22 cellular contexts compared by ENCODE assay signal in the genomic region with DNA sequence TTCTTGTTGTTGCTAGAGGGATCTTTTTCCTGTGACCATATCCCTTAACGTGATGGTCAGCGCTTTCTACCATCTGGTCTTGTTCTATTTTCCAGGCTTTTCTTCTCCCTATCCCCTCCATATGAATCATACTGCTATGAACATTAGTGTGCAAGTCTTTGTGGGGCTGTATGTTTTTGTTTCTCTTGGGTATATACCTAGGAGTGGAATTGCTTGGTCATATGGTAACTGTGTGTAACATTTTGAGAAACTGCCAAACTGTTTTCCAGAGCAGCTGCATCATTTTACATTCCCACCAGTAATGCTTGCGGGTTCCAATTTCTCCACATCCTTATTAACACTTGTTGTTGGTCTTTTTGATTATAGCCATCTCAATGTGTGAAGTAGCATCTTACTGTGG.
"Had no signal": no experiment of that assay in that cellular context is flagged by ENCODE, and none has a peak within 500 bp of the region (broad histone marks: within the 10 kb centered on the region; RNA-seq: fewer than 3 reads in every experiment).

No MANE protein-coding gene starts in this region.

- H3K9me3 ChIP-seq: esophagus muscularis mucosa, gastrocnemius medialis, heart right ventricle, neutrophil, psoas muscle, spleen, tibial artery, upper lobe of left lung, uterus had no signal

- DNase-seq: effector memory CD8-positive, alpha-beta T cell; gastrocnemius medialis; heart right ventricle; hypothalamus; islet precursor cell; mammary epithelial cell; naive thymus-derived CD4-positive, alpha-beta T cell; psoas muscle; spleen; stimulated activated CD4-positive, alpha-beta T cell treated with anti-CD3 and anti-CD28 coated beads, Interleukin-15, amount 100 ng/mL, for 24 hours; stimulated activated CD4-positive, alpha-beta T cell treated with anti-CD3 and anti-CD28 coated beads, Interleukin-1b, Interleukin-23, amount 100 ng/mL, for 48 hours; stimulated activated CD4-positive, alpha-beta T cell treated with anti-CD3 and anti-CD28 coated beads, Interleukin-4, amount 100 ng/mL, for 24 hours; tibial artery; upper lobe of left lung; uterus had no signal

- H3K36me3 ChIP-seq: esophagus muscularis mucosa, gastrocnemius medialis, heart right ventricle, neutrophil, spleen, tibial artery, upper lobe of left lung, uterus had no signal

- H3K4me3 Mint-ChIP-seq: effector memory CD8-positive, alpha-beta T cell; naive thymus-derived CD4-positive, alpha-beta T cell; stimulated activated memory B cell treated with anti-CD40 and anti-IgM and Interleukin-4, amounts not matched to agents 10 μg/mL and 1 μg/mL and 100 μg/mL, for 72 hours; stimulated activated naive CD8-positive, alpha-beta T cell treated with anti-CD3 and anti-CD28 coated beads, Interleukin-15, Interleukin-2, amounts not matched to agents 100 ng/mL and 50 ng/mL, for 24 hours had no signal

- H3K9me3 Mint-ChIP-seq: effector memory CD8-positive, alpha-beta T cell; stimulated activated memory B cell treated with anti-CD40 and anti-IgM and Interleukin-4, amounts not matched to agents 10 μg/mL and 1 μg/mL and 100 μg/mL, for 72 hours; stimulated activated naive CD8-positive, alpha-beta T cell treated with anti-CD3 and anti-CD28 coated beads, Interleukin-15, Interleukin-2, amounts not matched to agents 100 ng/mL and 50 ng/mL, for 24 hours had no signal

- H3K4me3 ChIP-seq: esophagus muscularis mucosa, gastrocnemius medialis, heart right ventricle, psoas muscle, spleen, tibial artery, upper lobe of left lung, uterus had no signal

- ATAC-seq: effector memory CD8-positive, alpha-beta T cell; gastrocnemius medialis; heart right ventricle; left lobe of liver; naive thymus-derived CD4-positive, alpha-beta T cell; psoas muscle; sciatic nerve; stimulated activated memory B cell treated with anti-CD40 and anti-IgM and Interleukin-4, amounts not matched to agents 10 μg/mL and 1 μg/mL and 100 μg/mL, for 72 hours had no signal

- H3K27me3 Mint-ChIP-seq: effector memory CD8-positive, alpha-beta T cell had no signal

- H3K27me3 ChIP-seq: esophagus muscularis mucosa, gastrocnemius medialis, heart right ventricle, neutrophil, spleen, tibial artery, upper lobe of left lung, uterus had no signal

- H3K4me1 Mint-ChIP-seq: naive thymus-derived CD4-positive, alpha-beta T cell; stimulated activated memory B cell treated with anti-CD40 and anti-IgM and Interleukin-4, amounts not matched to agents 10 μg/mL and 1 μg/mL and 100 μg/mL, for 72 hours had no signal

- H3K27ac Mint-ChIP-seq: effector memory CD8-positive, alpha-beta T cell; naive thymus-derived CD4-positive, alpha-beta T cell; stimulated activated memory B cell treated with anti-CD40 and anti-IgM and Interleukin-4, amounts not matched to agents 10 μg/mL and 1 μg/mL and 100 μg/mL, for 72 hours; stimulated activated naive CD8-positive, alpha-beta T cell treated with anti-CD3 and anti-CD28 coated beads, Interleukin-15, Interleukin-2, amounts not matched to agents 100 ng/mL and 50 ng/mL, for 24 hours had no signal

- H3K4me1 ChIP-seq: esophagus muscularis mucosa, gastrocnemius medialis, heart right ventricle, psoas muscle, spleen, upper lobe of left lung, uterus had no signal

- H3K36me3 Mint-ChIP-seq: stimulated activated memory B cell treated with anti-CD40 and anti-IgM and Interleukin-4, amounts not matched to agents 10 μg/mL and 1 μg/mL and 100 μg/mL, for 72 hours had no signal

- H3K27ac ChIP-seq: epithelial cell of prostate, esophagus muscularis mucosa, gastrocnemius medialis, heart right ventricle, neutrophil, psoas muscle, spleen, tibial artery, upper lobe of left lung, uterus had no signal
